1 cellular context compared by ENCODE assay signal in the genomic region with DNA sequence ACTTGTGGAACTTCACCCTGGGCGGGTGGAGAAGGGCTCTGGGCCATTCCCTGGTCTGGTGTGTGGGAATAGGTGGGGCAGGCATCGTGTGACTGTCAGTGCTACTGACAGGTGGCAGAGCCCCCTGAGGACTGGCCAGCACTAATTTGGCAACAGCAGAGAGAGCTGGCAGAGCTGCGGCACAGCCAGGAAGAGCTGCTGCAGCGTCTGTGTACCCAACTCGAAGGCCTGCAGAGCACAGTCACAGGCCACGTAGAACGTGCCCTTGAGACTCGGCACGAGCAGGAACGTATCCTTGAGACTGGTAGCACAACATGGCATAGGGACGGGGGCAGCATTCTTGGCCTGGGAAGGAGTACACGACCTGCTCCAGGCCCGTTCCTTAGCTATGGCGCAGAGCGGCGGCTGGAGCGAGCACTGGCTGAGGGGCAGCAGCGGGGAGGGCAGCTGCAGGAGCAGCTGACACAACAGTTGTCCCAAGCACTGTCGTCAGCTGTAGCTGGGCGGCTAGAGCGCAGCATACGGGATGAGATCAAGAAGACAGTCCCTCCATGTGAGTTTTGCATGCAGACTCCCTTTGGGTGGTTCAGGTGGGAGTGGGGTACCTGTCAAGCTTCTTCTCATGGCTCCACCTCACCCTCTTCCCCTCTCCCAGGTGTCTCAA.
TF ChIP-seq lines count a peak whose summit lies in the region.

No MANE protein-coding gene starts in this region.

TF ChIP-seq in GM12878, 131 proteins besides CTCF, POLR2A, EP300 and RAD21:
- TF ChIP-seq MYB (IDR thresholded peaks at IDR 0.05; ENCODE audit: borderline replicate concordance, low read depth, low read length) (no peak), KDM1A (IDR thresholded peaks at IDR 0.05; ENCODE audit: borderline replicate concordance) (no peak), NRF1 (conservative IDR thresholded peaks at IDR 0.05; ENCODE audit: low read depth, low read length) (no peak), ATF7 (IDR thresholded peaks at IDR 0.05; ENCODE audit: low read depth) (no peak), NFXL1 (IDR thresholded peaks at IDR 0.05; ENCODE audit: borderline replicate concordance) (no peak), NFYA (IDR thresholded peaks at IDR 0.05; ENCODE audit: borderline replicate concordance, low read depth, low read length) (no peak), RBBP5 (conservative IDR thresholded peaks at IDR 0.05) (no peak), RFX5 (IDR thresholded peaks at IDR 0.05; ENCODE audit: low read depth, low read length) (no peak), TAF1 (IDR thresholded peaks at IDR 0.05; ENCODE audit: borderline replicate concordance, low read depth, low read length) (no peak)
